Comparison of ENCODE assay signal across 8 cellular contexts in the genomic region with DNA sequence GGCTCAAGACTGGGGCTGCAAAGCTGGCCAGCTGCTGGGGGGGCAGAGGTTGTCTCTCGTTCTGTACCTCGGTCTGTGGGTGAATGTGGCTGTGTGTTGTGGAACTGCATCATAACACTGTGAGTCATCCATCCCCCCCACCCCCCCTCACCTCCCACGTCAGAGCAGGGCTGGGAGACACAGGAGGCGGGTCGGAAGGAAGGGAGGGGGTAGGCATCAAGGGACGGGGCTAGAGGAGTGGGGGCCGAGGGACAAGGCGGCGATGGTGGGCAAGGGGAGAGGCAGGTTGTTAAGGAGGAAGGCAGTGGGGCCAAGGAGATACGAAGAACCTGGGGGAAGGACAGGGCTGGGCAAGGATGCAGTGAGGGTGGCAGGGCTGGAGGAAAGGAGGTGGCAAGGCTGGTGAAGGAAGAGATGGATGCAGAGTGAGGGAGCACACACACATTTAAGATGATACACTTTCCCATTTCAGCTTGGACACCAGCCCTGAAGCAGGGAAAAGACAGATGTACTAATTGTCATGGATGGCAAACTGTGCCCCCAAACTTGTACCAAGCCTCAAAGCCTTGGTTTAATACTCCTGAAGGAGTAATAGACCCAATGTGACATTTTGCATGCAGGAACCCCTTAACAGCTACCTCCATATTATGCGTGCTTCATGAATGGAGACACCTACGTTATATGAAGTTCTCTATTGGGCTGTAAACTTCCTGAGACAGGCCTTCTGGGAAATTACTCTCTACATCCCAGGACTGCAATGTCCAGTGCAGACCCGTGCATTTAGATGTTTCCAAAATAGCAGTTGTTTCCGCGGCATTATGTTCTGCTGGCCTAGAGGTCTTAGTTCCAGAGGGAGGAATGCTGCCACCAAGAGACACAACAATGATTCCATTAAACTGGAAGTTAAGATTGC. TPM values are rescaled to one million over a fixed set of nuclear protein-coding genes. Genes with fewer than 3 reads are reported as not detected.
DNase-seq lines count a peak whose midpoint lies in the region; TF ChIP-seq lines count a peak whose summit lies in the region.

YPEL4 (minus strand) TSS at position 87 of the 913 bp plus-strand sequence. CDS start 2,805 bp downstream, outside the sequence.

- H3K36me3 Mint-ChIP-seq in neural progenitor cell: peaks cover 2% of the 10 kb centered on the region

- H3K27ac Mint-ChIP-seq in neural progenitor cell: peak within 1 kb of the TSS; percentile 84

- H3K36me3 ChIP-seq in neural progenitor cell (no peaks in the 10 kb centered on the region), testis (ENCODE audit: low read depth, missing control alignments) (no peaks in the 10 kb centered on the region)

- intact Hi-C loops in testis (cut with DNase I; ENCODE audit: low total_unique reads): no loop called here

- H3F3A ChIP-seq in neural progenitor cell (ENCODE audit: low read depth): peaks cover 79% of the 10 kb centered on the region

- peaks cover 2% of the 10 kb centered on the region for H3K9me3 Mint-ChIP-seq in neural progenitor cell

- WGBS in testis, 2 donors: 11 to 15% methylated on average over 15 of the region's 15 CpGs

- no peak within 1 kb of the TSS for H3K9ac ChIP-seq in neural progenitor cell

- TF ChIP-seq POLR2A in testis (IDR thresholded peaks at IDR 0.05): no peak

- peaks cover 22% of the 10 kb centered on the region for H3K27me3 Mint-ChIP-seq in neural progenitor cell (ENCODE audit: insufficient read depth, low read depth)

- DNase-seq in DMS53 (lab: John Stamatoyannopoulos, UW): peak; percentile 63
- no peak for DNase-seq in DMS53 treated with DMSO at 0.1 percent for 48 hours (lab: John Stamatoyannopoulos, UW; ENCODE audit: unreplicated experiment)
- DNase-seq in RPMI7951 (ENCODE audit: low read depth): peak; percentile 71
- DNase-seq in activated naive CD4-positive, alpha-beta T cell treated with Interleukin-2 at 50 U/mL for 16 hours: peak; percentile 69
- peak; percentile 84 for DNase-seq in fibroblast of villous mesenchyme (ENCODE audit: low read depth)
- DNase-seq in neural progenitor cell (ENCODE audit: low spot score): peak; percentile 69
- peak; percentile 46 for DNase-seq in testis
- no peak for DNase-seq in NAMALWA (ENCODE audit: low spot score)

- peak within 1 kb of the TSS; percentile 82 for H3K4me3 Mint-ChIP-seq in neural progenitor cell

- peak within 1 kb of the TSS; percentile 89 for H3K4me2 ChIP-seq in neural progenitor cell

- H3K9me3 ChIP-seq in neural progenitor cell (ENCODE audit: low read depth): no peaks in the 10 kb centered on the region
- H3K9me3 ChIP-seq in testis: no peaks in the 10 kb centered on the region

- TF ChIP-seq CTCF in fibroblast of villous mesenchyme (IDR thresholded peaks at IDR 0.05; ENCODE audit: insufficient read depth, low read depth, low read length) (no peak), neural progenitor cell (IDR thresholded peaks at IDR 0.05) (no peak), testis (IDR thresholded peaks at IDR 0.05) (no peak)

- H3K4me1 ChIP-seq in neural progenitor cell: peaks cover 73% of the 10 kb centered on the region
- H3K4me1 ChIP-seq in testis: peaks cover 36% of the 10 kb centered on the region

- peaks cover 66% of the 10 kb centered on the region for H3K4me1 Mint-ChIP-seq in neural progenitor cell

- H3K27me3 ChIP-seq in neural progenitor cell (peaks cover 9% of the 10 kb centered on the region), testis (no peaks in the 10 kb centered on the region)

- H3K4me3 ChIP-seq in fibroblast of villous mesenchyme (ENCODE audit: low read depth, low read length) (peak within 1 kb of the TSS; percentile 70), neural progenitor cell (peak within 1 kb of the TSS; percentile 45), testis (peak within 1 kb of the TSS; percentile 31 to 38)

- H2AFZ ChIP-seq in neural progenitor cell (replicated peaks): no peak within 1 kb of the TSS

- peaks cover 62% of the 10 kb centered on the region for H4K20me1 ChIP-seq in neural progenitor cell (ENCODE audit: low read depth)

- peaks cover 7% of the 10 kb centered on the region for H3K79me2 ChIP-seq in neural progenitor cell (ENCODE audit: low read depth)

- H3K27ac ChIP-seq in neural progenitor cell: peak within 1 kb of the TSS; percentile 60
- no peak within 1 kb of the TSS for H3K27ac ChIP-seq in testis

RNA-seq across cellular contexts. Expression of gene YPEL4, which starts in this region (rescaled TPM):
- 0.20 and 1.1 TPM in 2 replicates for total RNA-seq in RPMI7951 (2014; rRNA removed; shearing (Covaris generic))
- total RNA-seq in fibroblast of villous mesenchyme: 0.43 and 0.64 TPM in 2 replicates
- total RNA-seq in neural progenitor cell (ENCODE audit: low replicate concordance): 0.22 TPM in 1 of 2 replicates, not detected in the other
- total RNA-seq in testis: 1 to 10 TPM; 1.4 to 3.4 TPM
- 4.2 TPM for polyA plus RNA-seq in testis (ENCODE audit: insufficient read depth, low read depth, low replicate concordance)

Comparison
In these comparisons a context has a peak if more than half of its experiments do, and no peak if none do; other contexts are left out.
1. DNase-seq: peak in DMS53 (single experiment), RPMI7951 (single experiment), activated naive CD4-positive, alpha-beta T cell treated with Interleukin-2 at 50 U/mL for 16 hours (single experiment) and testis (single experiment); none in DMS53 treated with DMSO at 0.1 percent for 48 hours (single experiment) and NAMALWA (single experiment).
2. Peak in DNase-seq and H3K4me3 ChIP-seq in fibroblast of villous mesenchyme; RNA of the gene not detected or under 1 TPM.
3. Peak in DNase-seq, H3K4me3 ChIP-seq, H3K27ac ChIP-seq and H3K4me2 ChIP-seq in neural progenitor cell; RNA of the gene not detected or under 1 TPM.
4. Peak in every context shown above with its lines, with median percentiles within 50 percentile points of each other: H3K4me3 ChIP-seq.